ENCODE assay signal across 19 cellular contexts in the genomic region with DNA sequence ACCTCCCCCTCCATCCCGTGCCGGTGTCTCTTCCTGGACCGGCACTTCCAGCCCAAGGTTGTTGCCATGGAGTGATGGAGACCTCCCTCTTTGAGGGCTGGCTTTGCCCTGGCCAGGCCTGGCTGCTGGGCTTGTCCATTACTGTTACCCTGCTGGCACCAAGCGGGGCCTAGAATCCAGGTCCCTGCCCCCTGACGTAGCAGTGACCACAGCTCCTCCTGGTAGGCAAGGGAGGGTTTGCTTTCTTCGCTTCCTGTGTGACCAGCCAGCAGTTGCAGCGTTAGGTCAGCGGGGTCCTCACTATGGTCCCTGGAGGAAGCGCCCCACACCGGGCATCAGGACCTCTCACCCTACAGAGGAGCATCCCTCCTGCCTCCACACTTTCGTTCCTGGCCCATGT.
DNase-seq lines count a peak whose midpoint lies in the region; ATAC-seq and TF ChIP-seq lines count a peak whose summit lies in the region.
"Had no signal": no experiment of that assay in that cellular context is flagged by ENCODE, and none has a peak within 500 bp of the region (broad histone marks: within the 10 kb centered on the region; RNA-seq: fewer than 3 reads in every experiment).

No MANE protein-coding gene starts in this region.

- intact Hi-C loops in cardiac septum (cut with DNase I) (no loop called here), Right ventricle myocardium superior (cut with DNase I) (no loop called here), transverse colon (cut with DNase I; ENCODE audit: low total_unique reads) (no loop called here)

- TF ChIP-seq CTCF in transverse colon (IDR thresholded peaks at IDR 0.05) = no peak

- H3K23ac ChIP-seq in neuronal stem cell (ENCODE audit: low read depth, low read length, poor library complexity) = peak overlapping the region; percentile 38

- H3K27ac ChIP-seq in neuronal stem cell (replicated peaks; ENCODE audit: low read length) (no peak overlapping the region), transverse colon (no peak overlapping the region)
- H3K27ac ChIP-seq: KMS-11, Peyer's patch had no signal

- H3K36me3 ChIP-seq in neuronal stem cell (replicated peaks in 1 of 2; ENCODE audit: control insufficient read depth in 2 of 2, insufficient read depth in 2 of 2, low read length in 2 of 2) = no peaks in the 10 kb centered on the region
- H3K36me3 ChIP-seq in transverse colon = no peaks in the 10 kb centered on the region
- H3K36me3 ChIP-seq: Peyer's patch had no signal

- no peak overlapping the region for H2BK5ac ChIP-seq in neuronal stem cell (ENCODE audit: low read length)

- H4K8ac ChIP-seq in neuronal stem cell (ENCODE audit: low read depth, low read length) = no peak overlapping the region

- no peak overlapping the region for H3K4me2 ChIP-seq in neuronal stem cell (ENCODE audit: insufficient read depth, low read length, poor library complexity, severe bottlenecking)
- H3K4me2 ChIP-seq: KMS-11 had no signal

- no peak overlapping the region for H2BK12ac ChIP-seq in neuronal stem cell (ENCODE audit: low read length)

- no CpG with 5 or more reads among the region's 11 CpGs for WGBS in neuronal stem cell (ENCODE audit: extremely low coverage in 2 of 2, insufficient read length in 2 of 2, insufficient replicate concordance in 1 of 2), 2 donors
- 77 to 81% methylated on average over 3 to 11 of the region's 11 CpGs for WGBS in transverse colon (ENCODE audit: low coverage in 1 of 2), 2 donors

- H3K27me3 ChIP-seq in neuronal stem cell (ENCODE audit: control insufficient read depth in 3 of 3, insufficient read depth in 3 of 3, low read depth in 1 of 3, low read length in 3 of 3) (peaks cover 0 to 14% (median 0%) of the 10 kb centered on the region in 3 experiments), transverse colon (no peaks in the 10 kb centered on the region)
- H3K27me3 ChIP-seq: Peyer's patch had no signal

- H3K4me1 ChIP-seq in neuronal stem cell (ENCODE audit: control insufficient read depth in 2 of 2, insufficient read depth in 1 of 2, low read depth in 1 of 2, low read length in 2 of 2) (peaks cover 0 to 12% of the 10 kb centered on the region in 2 donors), transverse colon (peaks cover 0 to 5% (median 0%) of the 10 kb centered on the region in 4 donors)
- H3K4me1 ChIP-seq: Peyer's patch had no signal

- peak overlapping the region; percentile 40 for H2AK5ac ChIP-seq in neuronal stem cell (ENCODE audit: low read depth, low read length)

- TF ChIP-seq POLR2A in transverse colon (IDR thresholded peaks at IDR 0.05) = no peak

- peak; percentile 43 for DNase-seq in cardiac septum (ENCODE audit: low spot score)
- no peak for DNase-seq in Right ventricle myocardium superior
- DNase-seq in islet precursor cell = peak; percentile 38
- no peak for DNase-seq in neuronal stem cell (ENCODE audit: low spot score)
- peak; percentile 1 for DNase-seq in transverse colon
- DNase-seq in stimulated activated naive CD4-positive, alpha-beta T cell treated with Interleukin-2 at 50 U/mL for 16 hours (lab: John Stamatoyannopoulos, UW) = no peak
- no peak for DNase-seq in amygdala (lab: John Stamatoyannopoulos, UW)
- DNase-seq: DMS53, GDM1, GOT3, HCEC 1CT, NCI-H1105, NCI-H2029 treated with DMSO at 0.1 percent for 48 hours, NCI-H2171, NCI-H345, NCI-H524 treated with DMSO at 0.1 percent for 48 hours had no signal

- H2BK120ac ChIP-seq in neuronal stem cell (ENCODE audit: low read depth, low read length) = no peak overlapping the region

- H2AFZ ChIP-seq in neuronal stem cell (ENCODE audit: low read length) = no peak overlapping the region

- no peak for TF ChIP-seq EP300 in transverse colon (IDR thresholded peaks at IDR 0.05; ENCODE audit: low read depth)

- ATAC-seq in Right ventricle myocardium superior (ENCODE audit: poor library complexity) = no peak
- no peak for ATAC-seq in GM21576 (IDR thresholded peaks at IDR 0.05; ENCODE audit: unreplicated experiment)

- H2BK15ac ChIP-seq in neuronal stem cell (ENCODE audit: low read length) = no peak overlapping the region

- no peak overlapping the region for H3K9ac ChIP-seq in neuronal stem cell (ENCODE audit: low read depth, low read length, poor library complexity)
- H3K9ac ChIP-seq: KMS-11 had no signal

- no peak overlapping the region for H3K4ac ChIP-seq in neuronal stem cell (ENCODE audit: low read length)

- H3K9me3 ChIP-seq in neuronal stem cell (replicated peaks in 1 of 2; ENCODE audit: control insufficient read depth in 2 of 2, insufficient read depth in 1 of 2, low read depth in 1 of 2, low read length in 2 of 2) = no peaks in the 10 kb centered on the region
- H3K9me3 ChIP-seq in transverse colon = no peaks in the 10 kb centered on the region
- H3K9me3 ChIP-seq: Peyer's patch had no signal

- no peaks in the 10 kb centered on the region for H3K79me1 ChIP-seq in neuronal stem cell (ENCODE audit: low read depth, low read length)

- H3K4me3 ChIP-seq in neuronal stem cell (ENCODE audit: low read length in 2 of 2) (no peak overlapping the region), transverse colon (no peak overlapping the region)
- H3K4me3 ChIP-seq: Peyer's patch had no signal

- H3K18ac ChIP-seq in neuronal stem cell (ENCODE audit: low read length) = peak overlapping the region; percentile 65

- in situ Hi-C loops in transverse colon (cut with MboI; ENCODE audit: low pct_ligation_motif_present in 1 of 4, low pct_unique_long_range_greater_than_20kb in 1 of 4, low sequenced_read_pairs in 3 of 4) = no loop called here

- peak overlapping the region; percentile 99 for H3K14ac ChIP-seq in neuronal stem cell (ENCODE audit: low read length)

- no peak overlapping the region for H4K91ac ChIP-seq in neuronal stem cell (ENCODE audit: low read depth, low read length, poor library complexity)

Comparison
In these comparisons a context has a peak if more than half of its experiments do, and no peak if none do; other contexts are left out.
1. DNase-seq: peak in cardiac septum (single experiment), islet precursor cell (single experiment) and transverse colon (single experiment); none in Right ventricle myocardium superior (single experiment), neuronal stem cell (single experiment), stimulated activated naive CD4-positive, alpha-beta T cell treated with Interleukin-2 at 50 U/mL for 16 hours (single experiment) and amygdala (0 of 56).